In the genomic region with DNA sequence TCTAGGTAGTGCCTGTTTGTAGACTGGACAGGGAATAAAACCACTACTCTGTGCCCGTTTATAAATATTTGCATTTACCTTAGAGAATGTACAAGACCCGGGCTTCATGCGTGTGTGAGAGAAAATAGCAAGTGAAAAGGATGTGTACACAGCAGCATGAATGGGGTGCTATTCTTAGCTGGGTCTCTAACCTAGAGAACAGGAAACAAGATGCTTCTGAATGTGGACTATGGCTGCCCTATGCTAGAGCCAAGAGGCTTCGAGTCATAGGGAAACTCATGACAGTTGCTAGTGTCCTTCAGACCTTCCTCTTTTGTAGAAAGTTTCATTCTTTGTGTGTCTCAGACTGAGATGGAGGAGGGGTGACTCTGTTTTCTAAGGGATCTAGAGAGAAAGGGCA, we compare ENCODE assay signal across 8 cellular contexts. TPM values are rescaled to one million over a fixed set of nuclear protein-coding genes. Genes with fewer than 3 reads are reported as not detected.
DNase-seq lines count a peak whose midpoint lies in the region; ATAC-seq and TF ChIP-seq lines count a peak whose summit lies in the region.
"Not testable (repeated sequence)": the region's sequence is repeated elsewhere in the genome, so short reads cannot be mapped to it uniquely, and the experiment has no call there.

No MANE protein-coding gene starts in this region.

- H3K27me3 ChIP-seq in heart left ventricle, gastrocnemius medialis: not testable (repeated sequence)

- H3K27ac ChIP-seq in heart left ventricle, gastrocnemius medialis: not testable (repeated sequence)

- in situ Hi-C loops in gastrocnemius medialis (cut with MboI; ENCODE audit: low sequenced_read_pairs in 4 of 4) = not testable (repeated sequence)

- not testable (repeated sequence) for H3K4me1 ChIP-seq in heart left ventricle, gastrocnemius medialis

- ATAC-seq in GM18502 (IDR thresholded peaks at IDR 0.05; ENCODE audit: poor library complexity, unreplicated experiment) = peak; percentile 97
- peak; percentile 97 for ATAC-seq in GM19351 (IDR thresholded peaks at IDR 0.05; ENCODE audit: unreplicated experiment)
- peak; percentile 99 for ATAC-seq in GM21619 (IDR thresholded peaks at IDR 0.05; ENCODE audit: unreplicated experiment)
- ATAC-seq in HG02943 (IDR thresholded peaks at IDR 0.05; ENCODE audit: low read depth, unreplicated experiment) = peak; percentile 99
- peak; percentile 98 for ATAC-seq in HG03354 (IDR thresholded peaks at IDR 0.05; ENCODE audit: poor library complexity, severe bottlenecking, unreplicated experiment)
- ATAC-seq in activated CD4-positive, CD25-positive, alpha-beta regulatory T cell treated with anti-CD3 and anti-CD28 coated beads, Interleukin-2, amount 50 U/mL, for 24 hours = peak; percentile 70 to 78
- peak; percentile 57 to 88 (median 84) for ATAC-seq in heart left ventricle
- ATAC-seq in gastrocnemius medialis = peak; percentile 33 to 65

- not testable (repeated sequence) for DNase-seq in heart left ventricle, gastrocnemius medialis

- not testable (repeated sequence) for H3K4me3 ChIP-seq in heart left ventricle, gastrocnemius medialis

- TF ChIP-seq CTCF in heart left ventricle (IDR thresholded peaks at IDR 0.05); gastrocnemius medialis (IDR thresholded peaks at IDR 0.05 in 4 of 5, conservative IDR thresholded peaks at IDR 0.05 in 1 of 5): not testable (repeated sequence)

- not testable (repeated sequence) for H3K9me3 ChIP-seq in heart left ventricle, gastrocnemius medialis

- not testable (repeated sequence) for H3K36me3 ChIP-seq in heart left ventricle, gastrocnemius medialis

- TF ChIP-seq POLR2A in heart left ventricle (IDR thresholded peaks at IDR 0.05); gastrocnemius medialis (IDR thresholded peaks at IDR 0.05): not testable (repeated sequence)

- WGBS in heart left ventricle, 4 donors = 7 to 23% (median 20%) methylated on average over 3 of the region's 4 CpGs

- intact Hi-C loops in heart left ventricle (cut with DNase I); gastrocnemius medialis (cut with DNase I; ENCODE audit: low total_unique reads): not testable (repeated sequence)

RNA-seq across cellular contexts. Expression of gene SRGAP2C, which starts 39.9 kb away (rescaled TPM):
- total RNA-seq in heart left ventricle (10 to 100 TPM in 4 of 9 donors, 1 to 10 TPM in 5; 5.5 to 23.2 (median 8.9) TPM), gastrocnemius medialis (1 to 10 TPM; 2.5 to 6.0 (median 3.5) TPM)
- polyA plus RNA-seq in heart left ventricle = 1 to 10 TPM; 2.2 to 4.4 TPM

RNA-seq across cellular contexts. Expression of gene FAM72B, which starts 40.6 kb away (rescaled TPM):
- total RNA-seq in heart left ventricle = 1 to 10 TPM in 1 of 9 donors, under 1 TPM in 5, not detected in 3; 0.20 to 2.1 (median 0.56) TPM
- under 1 TPM in 1 of 2 donors, not detected in 1; 0.14 TPM for polyA plus RNA-seq in heart left ventricle
- total RNA-seq in gastrocnemius medialis = not detected

Comparison
In these comparisons a context has a peak if more than half of its experiments do, and no peak if none do; other contexts are left out.
1. ATAC-seq: peak in every context shown above with its lines; median percentile 99 in GM21619; 99 in HG02943; 98 in HG03354; 97 in GM18502; 97 in GM19351; 84 in heart left ventricle; 74 in activated CD4-positive, CD25-positive, alpha-beta regulatory T cell treated with anti-CD3 and anti-CD28 coated beads, Interleukin-2, amount 50 U/mL, for 24 hours; 49 in gastrocnemius medialis.